In genomic region chr22:46079861-46080821, GRCh38 we compare ENCODE assay signal across 9 cellular contexts.
DNase-seq lines count a peak whose midpoint lies in the region; ATAC-seq and TF ChIP-seq lines count a peak whose summit lies in the region.
"Had no signal": no experiment of that assay in that cellular context is flagged by ENCODE, and none has a peak within 500 bp of the region (broad histone marks: within the 10 kb centered on the region; RNA-seq: fewer than 3 reads in every experiment).

No MANE protein-coding gene starts in this region.

- no peaks in the 10 kb centered on the region for H3K27me3 ChIP-seq in rectal smooth muscle tissue (ENCODE audit: control insufficient read depth, insufficient read depth, low read length)

- H3K36me3 Mint-ChIP-seq in CD14-positive monocyte = peaks cover 24 to 62% of the 10 kb centered on the region in 2 donors
- peaks cover 9% of the 10 kb centered on the region for H3K36me3 Mint-ChIP-seq in activated T-cell treated with anti-CD3 and anti-CD28 coated beads, Interleukin-2, amount 50 U/mL, for 24 hours (ENCODE audit: low read depth)
- H3K36me3 Mint-ChIP-seq in stimulated activated memory B cell treated with anti-CD40 and anti-IgM and Interleukin-4, amounts not matched to agents 10 μg/mL and 1 μg/mL and 100 μg/mL, for 72 hours = no peaks in the 10 kb centered on the region

- peak overlapping the region; percentile 92 for H3K27ac ChIP-seq in rectal smooth muscle tissue (ENCODE audit: low read depth, low read length)

- peak; percentile 89 for DNase-seq in ELR (ENCODE audit: low read depth)
- peak; percentile 94 for DNase-seq in RKO (ENCODE audit: low spot score)
- DNase-seq in fibroblast of villous mesenchyme (ENCODE audit: low read depth) = peak; percentile 80
- DNase-seq in CD14-positive monocyte (ENCODE audit: low spot score) = no peak
- DNase-seq in activated T-cell treated with anti-CD3 and anti-CD28 coated beads, Interleukin-2, amount 50 U/mL, for 24 hours = no peak

- ATAC-seq in GM18907 (IDR thresholded peaks at IDR 0.05; ENCODE audit: unreplicated experiment) = no peak
- ATAC-seq in stimulated activated memory B cell treated with anti-CD40 and anti-IgM and Interleukin-4, amounts not matched to agents 10 μg/mL and 1 μg/mL and 100 μg/mL, for 72 hours = no peak
- ATAC-seq: activated T-helper 17 cell treated with anti-CD3 and anti-CD28 coated beads, Interleukin-2, amount 50 U/mL, for 72 hours had no signal

- no peaks in the 10 kb centered on the region for H3K9me3 Mint-ChIP-seq in CD14-positive monocyte
- H3K9me3 Mint-ChIP-seq in activated T-cell treated with anti-CD3 and anti-CD28 coated beads, Interleukin-2, amount 50 U/mL, for 24 hours = no peaks in the 10 kb centered on the region
- no peaks in the 10 kb centered on the region for H3K9me3 Mint-ChIP-seq in stimulated activated memory B cell treated with anti-CD40 and anti-IgM and Interleukin-4, amounts not matched to agents 10 μg/mL and 1 μg/mL and 100 μg/mL, for 72 hours
- H3K9me3 Mint-ChIP-seq: activated T-helper 17 cell treated with anti-CD3 and anti-CD28 coated beads, Interleukin-2, amount 50 U/mL, for 72 hours had no signal

- peak overlapping the region in 2 of 7 donors; percentile 73 to 80 for H3K27ac Mint-ChIP-seq in CD14-positive monocyte
- H3K27ac Mint-ChIP-seq in activated T-cell treated with anti-CD3 and anti-CD28 coated beads, Interleukin-2, amount 50 U/mL, for 24 hours = no peak overlapping the region
- H3K27ac Mint-ChIP-seq in stimulated activated memory B cell treated with anti-CD40 and anti-IgM and Interleukin-4, amounts not matched to agents 10 μg/mL and 1 μg/mL and 100 μg/mL, for 72 hours = no peak overlapping the region
- H3K27ac Mint-ChIP-seq: activated T-helper 17 cell treated with anti-CD3 and anti-CD28 coated beads, Interleukin-2, amount 50 U/mL, for 72 hours had no signal

- peaks cover 9% of the 10 kb centered on the region for H3K4me1 Mint-ChIP-seq in CD14-positive monocyte
- H3K4me1 Mint-ChIP-seq in activated T-cell treated with anti-CD3 and anti-CD28 coated beads, Interleukin-2, amount 50 U/mL, for 24 hours (ENCODE audit: low read depth) = peaks cover 10% of the 10 kb centered on the region
- H3K4me1 Mint-ChIP-seq in stimulated activated memory B cell treated with anti-CD40 and anti-IgM and Interleukin-4, amounts not matched to agents 10 μg/mL and 1 μg/mL and 100 μg/mL, for 72 hours = peaks cover 22% of the 10 kb centered on the region

- no peaks in the 10 kb centered on the region for H3K27me3 Mint-ChIP-seq in CD14-positive monocyte (ENCODE audit: low read depth in 3 of 3)
- H3K27me3 Mint-ChIP-seq in activated T-cell treated with anti-CD3 and anti-CD28 coated beads, Interleukin-2, amount 50 U/mL, for 24 hours = no peaks in the 10 kb centered on the region
- H3K27me3 Mint-ChIP-seq in stimulated activated memory B cell treated with anti-CD40 and anti-IgM and Interleukin-4, amounts not matched to agents 10 μg/mL and 1 μg/mL and 100 μg/mL, for 72 hours = no peaks in the 10 kb centered on the region
- H3K27me3 Mint-ChIP-seq: activated T-helper 17 cell treated with anti-CD3 and anti-CD28 coated beads, Interleukin-2, amount 50 U/mL, for 72 hours had no signal

- H3K9ac ChIP-seq in rectal smooth muscle tissue (ENCODE audit: low read length) = no peak overlapping the region

- H3K4me3 Mint-ChIP-seq in CD14-positive monocyte = no peak overlapping the region
- no peak overlapping the region for H3K4me3 Mint-ChIP-seq in activated T-cell treated with anti-CD3 and anti-CD28 coated beads, Interleukin-2, amount 50 U/mL, for 24 hours
- H3K4me3 Mint-ChIP-seq in stimulated activated memory B cell treated with anti-CD40 and anti-IgM and Interleukin-4, amounts not matched to agents 10 μg/mL and 1 μg/mL and 100 μg/mL, for 72 hours = no peak overlapping the region
- H3K4me3 Mint-ChIP-seq: activated T-helper 17 cell treated with anti-CD3 and anti-CD28 coated beads, Interleukin-2, amount 50 U/mL, for 72 hours had no signal

- H3K36me3 ChIP-seq in rectal smooth muscle tissue (ENCODE audit: control insufficient read depth, insufficient read depth, low read length) = peaks cover 10% of the 10 kb centered on the region

- peaks cover 67% of the 10 kb centered on the region for H3K4me1 ChIP-seq in rectal smooth muscle tissue (ENCODE audit: control insufficient read depth, insufficient read depth, low read length)

- H3K4me3 ChIP-seq in fibroblast of villous mesenchyme (ENCODE audit: low read depth, low read length) (peak overlapping the region; percentile 93), rectal smooth muscle tissue (ENCODE audit: low read length) (peak overlapping the region; percentile 57)

- TF ChIP-seq CTCF in fibroblast of villous mesenchyme (IDR thresholded peaks at IDR 0.05; ENCODE audit: insufficient read depth, low read depth, low read length) (no peak), CD14-positive monocyte (IDR thresholded peaks at IDR 0.05) (no peak)

- intact Hi-C loops in CD14-positive monocyte (cut with micrococcal nuclease) = loop anchor here in 1 of 2 donors (5.0 kb wide), 1 partner anchor 32 kb away; no protein-coding TSS in a partner anchor

Comparison
In these comparisons a context has a peak if more than half of its experiments do, and no peak if none do; other contexts are left out.
1. DNase-seq: peak in ELR (single experiment), RKO (single experiment) and fibroblast of villous mesenchyme (single experiment); none in CD14-positive monocyte (single experiment) and activated T-cell treated with anti-CD3 and anti-CD28 coated beads, Interleukin-2, amount 50 U/mL, for 24 hours (single experiment).